9 cellular contexts compared by ENCODE assay signal in genomic region chr14:61749867-61750266, GRCh38. TPM values are rescaled to one million over a fixed set of nuclear protein-coding genes. Genes with fewer than 3 reads are reported as not detected.
DNase-seq lines count a peak whose midpoint lies in the region; ATAC-seq and TF ChIP-seq lines count a peak whose summit lies in the region.
"Had no signal": no experiment of that assay in that cellular context is flagged by ENCODE, and none has a peak within 500 bp of the region (broad histone marks: within the 10 kb centered on the region; RNA-seq: fewer than 3 reads in every experiment).

No MANE protein-coding gene starts in this region.

- H3K36me3 ChIP-seq in BLaER1 (peaks cover 27% of the 10 kb centered on the region), HUES64 (ENCODE audit: insufficient read depth, low read length) (peaks cover 45% of the 10 kb centered on the region)

- peaks cover 66% of the 10 kb centered on the region for H3K4me1 ChIP-seq in BLaER1
- H3K4me1 ChIP-seq in HUES64 (ENCODE audit: insufficient read depth, low read length), result peaks cover 23% of the 10 kb centered on the region

- WGBS in HUES64, result 69% methylated on average over 3 of the region's 3 CpGs

- no peak overlapping the region for H3K27ac ChIP-seq in BLaER1
- no peak overlapping the region for H3K27ac ChIP-seq in HUES64 (ENCODE audit: low read depth, low read length)
- H3K27ac ChIP-seq: SK-N-MC had no signal

- peak overlapping the region; percentile 76 for H3K4me3 ChIP-seq in BLaER1
- H3K4me3 ChIP-seq in HUES64 (ENCODE audit: low read length), result peak overlapping the region; percentile 60; the same call in 1 of the 2 replicates
- peak overlapping the region; percentile 61 for H3K4me3 ChIP-seq in WI38 (ENCODE audit: low read depth, low read length)

- no peaks in the 10 kb centered on the region for H3K27me3 ChIP-seq in BLaER1
- H3K27me3 ChIP-seq in HUES64 (ENCODE audit: insufficient read depth, low read length), result no peaks in the 10 kb centered on the region

- H3K9me3 ChIP-seq in BLaER1, result no peaks in the 10 kb centered on the region
- H3K9me3 ChIP-seq in HUES64 (ENCODE audit: insufficient read depth, low read depth, low read length), result no peaks in the 10 kb centered on the region

- peak overlapping the region; percentile 94 for H3K4me2 ChIP-seq in BLaER1

- H4K20me1 ChIP-seq in BLaER1, result peaks cover 41% of the 10 kb centered on the region

- no peak for ATAC-seq in HG03460 (IDR thresholded peaks at IDR 0.05; ENCODE audit: unreplicated experiment)

- DNase-seq in iPS-NIHi7 (ENCODE audit: extremely low spot score) (peak; percentile 31), dedifferentiated amniotic fluid mesenchymal stem cell (ENCODE audit: extremely low spot score) (no peak), EL (no peak), 8988T (no peak)

- TF ChIP-seq CTCF in WI38 (IDR thresholded peaks at IDR 0.05; ENCODE audit: low read depth, low read length), result no peak

- H3K9ac ChIP-seq in BLaER1, result 0 out of 2 replicates have a peak overlapping the region, but pooled peaks have one; percentile 4
- no peak overlapping the region for H3K9ac ChIP-seq in HUES64 (ENCODE audit: low read depth, low read length)

RNA-seq across cellular contexts. Expression of gene SNAPC1, which starts 12.4 kb away (rescaled TPM):
- polyA plus RNA-seq in HUES64 (2013, experiment 1 of 2), result 6.4 TPM
- 8.7 TPM for polyA plus RNA-seq in HUES64 (2013, experiment 2 of 2)

RNA-seq across cellular contexts. Expression of gene HIF1A, which starts 54.6 kb away (rescaled TPM):
- polyA plus RNA-seq in HUES64 (2013, experiment 1 of 2), result 177 TPM
- polyA plus RNA-seq in HUES64 (2013, experiment 2 of 2), result 178 TPM
